In genomic region chr21:42771503-42771805, GRCh38 we compare ENCODE assay signal across 22 cellular contexts.
"Had no signal": no experiment of that assay in that cellular context is flagged by ENCODE, and none has a peak within 500 bp of the region (broad histone marks: within the 10 kb centered on the region; RNA-seq: fewer than 3 reads in every experiment).

No MANE protein-coding gene starts in this region.

- H3K4me1 ChIP-seq: neural progenitor cell, psoas muscle, spleen, stomach, thyroid gland, vagina had no signal

- H3K9me3 Mint-ChIP-seq: effector memory CD8-positive, alpha-beta T cell; immature natural killer cell; memory B cell; natural killer cell treated with Interleukin-12 subunit alpha and Interleukin-12 subunit beta and Interleukin-15 and Interleukin-18, amount 100 ng/mL, for 72 hours; stimulated activated naive B cell treated with anti-CD40 and anti-IgM and Interleukin-4, amounts not matched to agents 10 μg/mL and 1 μg/mL and 100 μg/mL, for 72 hours had no signal

- DNase-seq: cortex of kidney; effector memory CD8-positive, alpha-beta T cell; hypothalamus; immature natural killer cell; islet precursor cell; naive B cell; nucleus accumbens; psoas muscle; right cardiac atrium; spleen; stimulated activated CD4-positive, alpha-beta T cell treated with anti-CD3 and anti-CD28 coated beads, Interleukin-4, amount 100 ng/mL, for 4 hours; stimulated activated naive B cell treated with anti-CD40 and anti-IgM and Interleukin-4, amounts not matched to agents 10 μg/mL and 1 μg/mL and 100 μg/mL, for 72 hours; stomach; thyroid gland; trophoblast cell had no signal

- H3K9me3 ChIP-seq: psoas muscle, spleen, stomach, thyroid gland, vagina had no signal

- H3K4me3 Mint-ChIP-seq: effector memory CD8-positive, alpha-beta T cell; immature natural killer cell; memory B cell; naive B cell; natural killer cell treated with Interleukin-12 subunit alpha and Interleukin-12 subunit beta and Interleukin-15 and Interleukin-18, amount 100 ng/mL, for 72 hours; neural progenitor cell; stimulated activated naive B cell treated with anti-CD40 and anti-IgM and Interleukin-4, amounts not matched to agents 10 μg/mL and 1 μg/mL and 100 μg/mL, for 72 hours had no signal

- H3K27ac ChIP-seq: neural progenitor cell, psoas muscle, skin epidermis, spleen, stomach, thyroid gland, vagina had no signal

- H3K4me1 Mint-ChIP-seq: immature natural killer cell; stimulated activated naive B cell treated with anti-CD40 and anti-IgM and Interleukin-4, amounts not matched to agents 10 μg/mL and 1 μg/mL and 100 μg/mL, for 72 hours had no signal

- H3K27me3 ChIP-seq: neural progenitor cell, spleen, stomach, thyroid gland, vagina had no signal

- H3K9ac ChIP-seq: neural progenitor cell had no signal

- H3K36me3 Mint-ChIP-seq: memory B cell; naive B cell; natural killer cell treated with Interleukin-12 subunit alpha and Interleukin-12 subunit beta and Interleukin-15 and Interleukin-18, amount 100 ng/mL, for 72 hours had no signal

- H3K4me3 ChIP-seq: lung, neural progenitor cell, psoas muscle, skin epidermis, spleen, stomach, thyroid gland, vagina had no signal

- H3K27ac Mint-ChIP-seq: immature natural killer cell; memory B cell; natural killer cell treated with Interleukin-12 subunit alpha and Interleukin-12 subunit beta and Interleukin-15 and Interleukin-18, amount 100 ng/mL, for 72 hours; neural progenitor cell; stimulated activated naive B cell treated with anti-CD40 and anti-IgM and Interleukin-4, amounts not matched to agents 10 μg/mL and 1 μg/mL and 100 μg/mL, for 72 hours had no signal

- ATAC-seq: effector memory CD8-positive, alpha-beta T cell; left lobe of liver; natural killer cell treated with Interleukin-12 subunit alpha and Interleukin-12 subunit beta and Interleukin-15 and Interleukin-18, amount 100 ng/mL, for 72 hours; psoas muscle; right cardiac atrium; stimulated activated naive B cell treated with anti-CD40 and anti-IgM and Interleukin-4, amounts not matched to agents 10 μg/mL and 1 μg/mL and 100 μg/mL, for 72 hours had no signal

- H3K27me3 Mint-ChIP-seq: effector memory CD8-positive, alpha-beta T cell had no signal
